ENCODE assay signal across 9 cellular contexts in genomic region chrX:68831405-68832100, GRCh38. TPM values are rescaled to one million over a fixed set of nuclear protein-coding genes. Genes with fewer than 3 reads are reported as not detected.
DNase-seq lines count a peak whose midpoint lies in the region; ATAC-seq and TF ChIP-seq lines count a peak whose summit lies in the region.
"Had no signal": no experiment of that assay in that cellular context is flagged by ENCODE, and none has a peak within 500 bp of the region (broad histone marks: within the 10 kb centered on the region; RNA-seq: fewer than 3 reads in every experiment).

No MANE protein-coding gene starts in this region.

- H2AFZ ChIP-seq in smooth muscle cell (ENCODE audit: low read depth) = no peak overlapping the region

- no peaks in the 10 kb centered on the region for H3F3A ChIP-seq in smooth muscle cell (ENCODE audit: low read depth)

- H3K36me3 ChIP-seq in iPS-20b (ENCODE audit: insufficient read depth, low read depth, low read length) (no peaks in the 10 kb centered on the region), smooth muscle cell (ENCODE audit: low read depth) (no peaks in the 10 kb centered on the region)

- WGBS in smooth muscle cell (ENCODE audit: low lambda C conversion rate) = 32% methylated on average over 7 of the region's 7 CpGs

- peaks cover 90% of the 10 kb centered on the region for H3K27me3 ChIP-seq in iPS-20b (ENCODE audit: insufficient read depth, low read length)
- no peaks in the 10 kb centered on the region for H3K27me3 ChIP-seq in smooth muscle cell (ENCODE audit: low read depth)

- TF ChIP-seq CTCF in smooth muscle cell (IDR thresholded peaks at IDR 0.05; ENCODE audit: borderline replicate concordance, insufficient read depth, poor library complexity, severe bottlenecking) (no peak), omental fat pad (IDR thresholded peaks at IDR 0.05) (no peak)

- H3K79me2 ChIP-seq in smooth muscle cell (ENCODE audit: low read depth) = peaks cover 74% of the 10 kb centered on the region

- H3K9me3 Mint-ChIP-seq in activated naive CD8-positive, alpha-beta T cell (ENCODE audit: low read depth) = no peaks in the 10 kb centered on the region

- ATAC-seq in HG02884 (IDR thresholded peaks at IDR 0.05; ENCODE audit: unreplicated experiment) = no peak
- no peak for ATAC-seq in omental fat pad (ENCODE audit: low FRiP score)

- peak overlapping the region; percentile 75 for H3K4me3 Mint-ChIP-seq in activated naive CD8-positive, alpha-beta T cell

- H3K9ac ChIP-seq in iPS-20b (ENCODE audit: low read depth, low read length) (no peak overlapping the region), smooth muscle cell (ENCODE audit: low read depth) (no peak overlapping the region)

- H3K4me3 ChIP-seq in iPS-20b (ENCODE audit: low read length) (peak overlapping the region; percentile 52), smooth muscle cell (peak overlapping the region; percentile 62)

- H3K9me3 ChIP-seq in iPS-20b (ENCODE audit: insufficient read depth, low read depth, low read length) (no peaks in the 10 kb centered on the region), smooth muscle cell (replicated peaks; ENCODE audit: low read depth) (no peaks in the 10 kb centered on the region)

- peaks cover 18% of the 10 kb centered on the region for H3K4me1 Mint-ChIP-seq in activated naive CD8-positive, alpha-beta T cell (ENCODE audit: low read depth)

- no peaks in the 10 kb centered on the region for H3K27me3 Mint-ChIP-seq in activated naive CD8-positive, alpha-beta T cell

- H3K27ac ChIP-seq in iPS-20b (ENCODE audit: low read length) = no peak overlapping the region
- H3K27ac ChIP-seq in smooth muscle cell (ENCODE audit: low read depth) = no peak overlapping the region
- H3K27ac ChIP-seq: 22Rv1 had no signal

- peak overlapping the region; percentile 87 for H3K4me2 ChIP-seq in smooth muscle cell

- no peak overlapping the region for H3K27ac Mint-ChIP-seq in activated naive CD8-positive, alpha-beta T cell

- peaks cover 6% of the 10 kb centered on the region; the same call in 1 of the 2 replicates for H3K4me1 ChIP-seq in iPS-20b (ENCODE audit: insufficient read depth, low read length)
- H3K4me1 ChIP-seq in smooth muscle cell (ENCODE audit: low read depth) = no peaks in the 10 kb centered on the region

- no peaks in the 10 kb centered on the region for H3K36me3 Mint-ChIP-seq in activated naive CD8-positive, alpha-beta T cell

- peak; percentile 20 for DNase-seq in DMS79 (lab: John Stamatoyannopoulos, UW)
- DNase-seq in DMS79 treated with DMSO at 0.1 percent for 48 hours (lab: John Stamatoyannopoulos, UW) = no peak
- no peak for DNase-seq in smooth muscle cell (lab: John Stamatoyannopoulos, UW; ENCODE audit: unreplicated experiment)
- no peak for DNase-seq in omental fat pad (ENCODE audit: low spot score)
- DNase-seq in HPDE6-E6E7 (ENCODE audit: extremely low spot score) = no peak

- peaks cover 66% of the 10 kb centered on the region for H4K20me1 ChIP-seq in smooth muscle cell (ENCODE audit: low read depth)

RNA-seq across cellular contexts. Expression of gene EFNB1, which starts 2.7 kb away (rescaled TPM):
- total RNA-seq in smooth muscle cell (41.4 and 44.1 TPM in 2 replicates), omental fat pad (100 to 1,000 TPM in 1 of 4 donors, 10 to 100 TPM in 3; 46.4 to 108 (median 78.5) TPM)
- 54.8 and 58.3 TPM in 2 replicates for polyA plus RNA-seq in smooth muscle cell
